8 cellular contexts compared by ENCODE assay signal in genomic region chr9:98056403-98057094, GRCh38. TPM values are rescaled to one million over a fixed set of nuclear protein-coding genes. Genes with fewer than 3 reads are reported as not detected.
DNase-seq lines count a peak whose midpoint lies in the region; ATAC-seq and TF ChIP-seq lines count a peak whose summit lies in the region.

NANS (plus strand) TSS chr9:98056732; CDS start chr9:98056809, 77 bp downstream.

- H3K4me1 ChIP-seq in rectal smooth muscle tissue (ENCODE audit: control insufficient read depth, insufficient read depth, low read length), result no peaks in the 10 kb centered on the region
- peaks cover 23% of the 10 kb centered on the region for H3K4me1 ChIP-seq in vagina

- H3K9me3 ChIP-seq in vagina, result no peaks in the 10 kb centered on the region

- H3K27ac ChIP-seq in rectal smooth muscle tissue (ENCODE audit: low read depth, low read length) (peak within 1 kb of the TSS; percentile 84), vagina (peak within 1 kb of the TSS; percentile 92)

- H3K27me3 ChIP-seq in rectal smooth muscle tissue (ENCODE audit: control insufficient read depth, insufficient read depth, low read length) (no peaks in the 10 kb centered on the region), vagina (no peaks in the 10 kb centered on the region)

- intact Hi-C loops in vagina (cut with DNase I), result loop anchor here (5.0 kb wide), 1 partner anchor 74 kb away; the partner anchor contains the start of gene ANP32B

- in situ Hi-C loops in astrocyte of the cerebellum (cut with HindIII; ENCODE audit: low sequenced_read_pairs), result no loop called here

- peak within 1 kb of the TSS; percentile 84 for H3K9ac ChIP-seq in rectal smooth muscle tissue (ENCODE audit: low read length)

- DNase-seq in NCI-H2081 (lab: John Stamatoyannopoulos, UW), result peak; percentile 88 to 92
- peak; percentile 88 for DNase-seq in T-helper 9 cell
- DNase-seq in astrocyte of the cerebellum (ENCODE audit: low read depth), result peak; percentile 65
- DNase-seq in hepatic stellate cell (ENCODE audit: low spot score), result peak; percentile 90
- DNase-seq in vagina (ENCODE audit: extremely low spot score in 2 of 2), result peak in 1 of 2 donors; percentile 95

- TF ChIP-seq POLR2A in vagina (IDR thresholded peaks at IDR 0.05), result peak; percentile 58 to 93

- H3K4me3 ChIP-seq in astrocyte of the cerebellum (ENCODE audit: low read depth, low read length) (peak within 1 kb of the TSS; percentile 76), rectal smooth muscle tissue (ENCODE audit: low read length) (peak within 1 kb of the TSS; percentile 92), vagina (peak within 1 kb of the TSS; percentile 65 to 87)

- TF ChIP-seq CTCF in astrocyte of the cerebellum (IDR thresholded peaks at IDR 0.05; ENCODE audit: low read depth, low read length, missing control alignments), result no peak
- no peak for TF ChIP-seq CTCF in vagina (IDR thresholded peaks at IDR 0.05)

- ATAC-seq in GM18511 (IDR thresholded peaks at IDR 0.05; ENCODE audit: unreplicated experiment) (peak; percentile 95), HG02981 (IDR thresholded peaks at IDR 0.05; ENCODE audit: unreplicated experiment) (peak; percentile 95)

- peaks cover 4% of the 10 kb centered on the region for H3K36me3 ChIP-seq in rectal smooth muscle tissue (ENCODE audit: control insufficient read depth, insufficient read depth, low read length)
- H3K36me3 ChIP-seq in vagina, result peaks cover 0 to 8% of the 10 kb centered on the region in 2 donors

RNA-seq across cellular contexts. Expression of gene NANS, which starts in this region (rescaled TPM):
- 41.7 TPM for total RNA-seq in vagina
